In genomic region chr3:48898383-48899234, GRCh38 we compare ENCODE assay signal across 8 cellular contexts. TPM values are rescaled to one million over a fixed set of nuclear protein-coding genes. Genes with fewer than 3 reads are reported as not detected.
DNase-seq lines count a peak whose midpoint lies in the region; ATAC-seq, FAIRE-seq and TF ChIP-seq lines count a peak whose summit lies in the region.

TSS of gene SLC25A20 (minus strand) at chr3:48898882. CDS start at chr3:48898794, 88 bp downstream.

- H3K27ac ChIP-seq in DND-41 (ENCODE audit: low read length) = peak within 1 kb of the TSS; percentile 79
- H3K27ac ChIP-seq in SJCRH30 = no peak within 1 kb of the TSS
- H3K27ac ChIP-seq in neuronal stem cell (replicated peaks; ENCODE audit: low read length) = no peak within 1 kb of the TSS
- H3K27ac ChIP-seq in subcutaneous abdominal adipose tissue (ENCODE audit: low read depth, low read length) = peak within 1 kb of the TSS; percentile 75

- peak within 1 kb of the TSS; percentile 85 for H2AFZ ChIP-seq in DND-41 (ENCODE audit: low read depth, low read length)
- peak within 1 kb of the TSS; percentile 99 for H2AFZ ChIP-seq in neuronal stem cell (ENCODE audit: low read length)

- peaks cover 24% of the 10 kb centered on the region for H3K4me1 ChIP-seq in DND-41 (ENCODE audit: insufficient read depth, low read length)
- peaks cover 4% of the 10 kb centered on the region; the same call in 1 of the 2 replicates for H3K4me1 ChIP-seq in SJCRH30
- peaks cover 4% of the 10 kb centered on the region in 2 donors for H3K4me1 ChIP-seq in neuronal stem cell (ENCODE audit: control insufficient read depth in 2 of 2, insufficient read depth in 1 of 2, low read depth in 1 of 2, low read length in 2 of 2)
- peaks cover 6 to 31% (median 25%) of the 10 kb centered on the region in 5 donors for H3K4me1 ChIP-seq in subcutaneous abdominal adipose tissue (ENCODE audit: control insufficient read depth in 5 of 5, insufficient read depth in 5 of 5, low read length in 5 of 5)

- H3K4me3 ChIP-seq in DND-41 (ENCODE audit: low read depth in 1 of 2, low read length in 2 of 2) (peak within 1 kb of the TSS; percentile 30 to 73; a peak in 3 of 4 replicates), SJCRH30 (peak within 1 kb of the TSS; percentile 68), neuronal stem cell (ENCODE audit: low read length in 2 of 2) (peak within 1 kb of the TSS; percentile 64 to 88), subcutaneous abdominal adipose tissue (ENCODE audit: low read depth in 1 of 5, low read length in 5 of 5) (peak within 1 kb of the TSS; percentile 66 to 87 (median 86))
- peak within 1 kb of the TSS; percentile 93 for H3K4me3 ChIP-seq in Jurkat, Clone E6-1 (ENCODE audit: low read length)

- peak; percentile 93 for DNase-seq in DND-41
- peak; percentile 78 for DNase-seq in Jurkat, Clone E6-1 (ENCODE audit: low read depth, low spot score)
- DNase-seq in SJCRH30 = peak; percentile 86 to 87
- peak; percentile 84 for DNase-seq in activated gamma-delta T cell treated with anti-CD3 and anti-CD28 coated beads, Interleukin-2, amount 50 U/mL, for 16 hours (ENCODE audit: low read depth)
- peak; percentile 58 to 85 for DNase-seq in frontal cortex (ENCODE audit: low spot score in 2 of 2)
- peak; percentile 57 for DNase-seq in neuronal stem cell (ENCODE audit: low spot score)

- no peak within 1 kb of the TSS for H3K14ac ChIP-seq in neuronal stem cell (ENCODE audit: low read length)

- H2BK120ac ChIP-seq in neuronal stem cell (ENCODE audit: low read depth, low read length) = no peak within 1 kb of the TSS

- H2BK5ac ChIP-seq in neuronal stem cell (ENCODE audit: low read length) = no peak within 1 kb of the TSS

- H3K9ac ChIP-seq in DND-41 (ENCODE audit: low read depth, low read length) (peak within 1 kb of the TSS; percentile 60), neuronal stem cell (ENCODE audit: low read depth, low read length, poor library complexity) (peak within 1 kb of the TSS; percentile 64), subcutaneous abdominal adipose tissue (ENCODE audit: low read length in 5 of 5) (peak within 1 kb of the TSS; percentile 71 to 89 (median 81))

- H3K27me3 ChIP-seq in DND-41 (ENCODE audit: insufficient read depth, low read length, poor library complexity) (no peaks in the 10 kb centered on the region), SJCRH30 (no peaks in the 10 kb centered on the region), neuronal stem cell (ENCODE audit: control insufficient read depth in 3 of 3, insufficient read depth in 3 of 3, low read depth in 1 of 3, low read length in 3 of 3) (peaks cover 0 to 7% (median 0%) of the 10 kb centered on the region in 3 experiments), subcutaneous abdominal adipose tissue (ENCODE audit: control insufficient read depth in 5 of 5, insufficient read depth in 4 of 5, low read length in 5 of 5) (no peaks in the 10 kb centered on the region)

- H3K4me2 ChIP-seq in DND-41 (ENCODE audit: insufficient read depth, low read length) (peak within 1 kb of the TSS; percentile 92), neuronal stem cell (ENCODE audit: insufficient read depth, low read length, poor library complexity, severe bottlenecking) (peak within 1 kb of the TSS; percentile 98)

- H4K20me1 ChIP-seq in DND-41 (ENCODE audit: insufficient read depth, low read length) = no peaks in the 10 kb centered on the region

- no peak within 1 kb of the TSS for H2BK12ac ChIP-seq in neuronal stem cell (ENCODE audit: low read length)

- no peak for FAIRE-seq in frontal cortex (lab: Jason Lieb, UNC)

- H3K9me3 ChIP-seq in DND-41 (ENCODE audit: insufficient read depth, low read length, severe bottlenecking) (no peaks in the 10 kb centered on the region), SJCRH30 (replicated peaks) (no peaks in the 10 kb centered on the region), neuronal stem cell (replicated peaks in 1 of 2; ENCODE audit: control insufficient read depth in 2 of 2, insufficient read depth in 1 of 2, low read depth in 1 of 2, low read length in 2 of 2) (no peaks in the 10 kb centered on the region), subcutaneous abdominal adipose tissue (ENCODE audit: control insufficient read depth in 5 of 5, low read length in 5 of 5) (no peaks in the 10 kb centered on the region)

- H3K79me2 ChIP-seq in DND-41 (ENCODE audit: insufficient read depth, low read length) = peaks cover 12% of the 10 kb centered on the region

- H3K4ac ChIP-seq in neuronal stem cell (ENCODE audit: low read length) = no peak within 1 kb of the TSS

- no peak within 1 kb of the TSS for H2BK15ac ChIP-seq in neuronal stem cell (ENCODE audit: low read length)

- H3K79me1 ChIP-seq in neuronal stem cell (ENCODE audit: low read depth, low read length) = no peaks in the 10 kb centered on the region

- no peak for TF ChIP-seq CTCF in DND-41 (IDR thresholded peaks at IDR 0.05; ENCODE audit: borderline replicate concordance, extremely low read depth, low read length, poor library complexity, severe bottlenecking)

- H4K91ac ChIP-seq in neuronal stem cell (ENCODE audit: low read depth, low read length, poor library complexity) = no peak within 1 kb of the TSS

- no CpG with 5 or more reads among the region's 54 CpGs for WGBS in neuronal stem cell (ENCODE audit: extremely low coverage in 2 of 2, insufficient read length in 2 of 2, insufficient replicate concordance in 1 of 2), 2 donors

- H2AK5ac ChIP-seq in neuronal stem cell (ENCODE audit: low read depth, low read length) = no peak within 1 kb of the TSS

- peak within 1 kb of the TSS; percentile 56 for H3K23ac ChIP-seq in neuronal stem cell (ENCODE audit: low read depth, low read length, poor library complexity)

- peak; percentile 96 for ATAC-seq in DND-41 (ENCODE audit: insufficient read depth, low read depth)
- peak; percentile 87 for ATAC-seq in GM21576 (IDR thresholded peaks at IDR 0.05; ENCODE audit: unreplicated experiment)

- H3K36me3 ChIP-seq in DND-41 (ENCODE audit: insufficient read depth, low read length) = no peaks in the 10 kb centered on the region
- no peaks in the 10 kb centered on the region for H3K36me3 ChIP-seq in SJCRH30
- H3K36me3 ChIP-seq in neuronal stem cell (replicated peaks in 1 of 2; ENCODE audit: control insufficient read depth in 2 of 2, insufficient read depth in 2 of 2, low read length in 2 of 2) = no peaks in the 10 kb centered on the region
- H3K36me3 ChIP-seq in subcutaneous abdominal adipose tissue (ENCODE audit: control insufficient read depth in 5 of 5, insufficient read depth in 5 of 5, low read length in 5 of 5) = no peaks in the 10 kb centered on the region

- H4K8ac ChIP-seq in neuronal stem cell (ENCODE audit: low read depth, low read length) = peak within 1 kb of the TSS; percentile 84

- peak within 1 kb of the TSS; percentile 91 for H3K18ac ChIP-seq in neuronal stem cell (ENCODE audit: low read length)

RNA-seq across cellular contexts. Expression of gene SLC25A20, which starts in this region (rescaled TPM):
- 19.2 TPM for polyA plus RNA-seq in Jurkat, Clone E6-1 (2012; ENCODE audit: insufficient read depth, insufficient read length)
- total RNA-seq in SJCRH30 (2014; rRNA removed; shearing (Covaris generic)) = 6.8 and 7.0 TPM in 2 replicates
- 9.0 TPM for total RNA-seq in frontal cortex
- polyA plus RNA-seq in neuronal stem cell (2013, experiment 1 of 2) = 3.0 TPM
- 2.8 TPM for polyA plus RNA-seq in neuronal stem cell (2013, experiment 2 of 2)

Comparison
In these comparisons a context has a peak if more than half of its experiments do, and no peak if none do; other contexts are left out.
1. H3K27ac ChIP-seq: peak in DND-41 (single experiment) and subcutaneous abdominal adipose tissue (single experiment); none in SJCRH30 (single experiment) and neuronal stem cell (single experiment).
2. Peak in every context shown above with its lines, with median percentiles within 50 percentile points of each other: DNase-seq, H3K4me3 ChIP-seq and H3K9ac ChIP-seq.